ENCODE assay signal across 18 cellular contexts in the genomic region with DNA sequence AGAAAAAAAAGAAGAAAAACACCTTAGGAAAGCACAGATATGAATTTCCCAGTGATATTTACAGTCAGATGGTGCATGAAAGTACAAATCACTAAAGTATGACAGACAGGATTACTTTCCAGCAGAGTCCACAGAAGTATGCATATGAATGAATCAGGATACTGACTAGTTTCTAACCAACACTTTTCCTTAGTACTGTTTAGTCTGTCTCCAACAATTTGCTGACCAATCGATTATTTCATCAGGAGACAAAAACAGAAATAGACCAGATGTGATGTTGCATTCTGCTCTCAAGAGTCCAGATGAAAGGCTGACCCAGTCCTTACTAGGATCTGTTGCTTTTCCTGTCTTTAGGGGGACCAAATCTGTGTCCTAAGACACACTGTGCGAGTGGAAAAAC. TPM values are rescaled to one million over a fixed set of nuclear protein-coding genes. Genes with fewer than 3 reads are reported as not detected.
DNase-seq lines count a peak whose midpoint lies in the region; TF ChIP-seq lines count a peak whose summit lies in the region.
"Had no signal": no experiment of that assay in that cellular context is flagged by ENCODE, and none has a peak within 500 bp of the region (broad histone marks: within the 10 kb centered on the region; RNA-seq: fewer than 3 reads in every experiment).

No MANE protein-coding gene starts in this region.

- no peak for TF ChIP-seq EP300 in esophagus muscularis mucosa (IDR thresholded peaks at IDR 0.05)

- no peak overlapping the region for H2AK5ac ChIP-seq in mesenchymal stem cell (ENCODE audit: low read length, severe bottlenecking)

- no peak overlapping the region for H4K91ac ChIP-seq in mesenchymal stem cell (ENCODE audit: low read length)

- H3K9ac ChIP-seq in mesenchymal stem cell (ENCODE audit: low read length), result no peak overlapping the region

- no peak overlapping the region for H2AFZ ChIP-seq in mesenchymal stem cell (ENCODE audit: low read depth, low read length)

- no peaks in the 10 kb centered on the region for H3K79me1 ChIP-seq in mesenchymal stem cell (replicated peaks; ENCODE audit: low read length, poor library complexity, severe bottlenecking)

- peaks cover 0 to 61% (median 19%) of the 10 kb centered on the region in 4 donors for H3K36me3 ChIP-seq in esophagus muscularis mucosa
- H3K36me3 ChIP-seq in mesenchymal stem cell (ENCODE audit: control insufficient read depth in 1 of 2, insufficient read depth in 2 of 2, low read depth in 1 of 2, low read length in 2 of 2), result peaks cover 5 to 73% of the 10 kb centered on the region in 2 experiments

- H3K4ac ChIP-seq in mesenchymal stem cell (ENCODE audit: low read depth in 1 of 2, low read length in 2 of 2), result no peak overlapping the region

- H3K9me3 ChIP-seq in esophagus muscularis mucosa (no peaks in the 10 kb centered on the region), mesenchymal stem cell (ENCODE audit: control insufficient read depth, low read length) (no peaks in the 10 kb centered on the region)

- H3K4me3 ChIP-seq in esophagus muscularis mucosa (no peak overlapping the region), mesenchymal stem cell (ENCODE audit: insufficient read depth in 1 of 2, low read depth in 1 of 2, low read length in 2 of 2) (no peak overlapping the region)

- H4K8ac ChIP-seq in mesenchymal stem cell (ENCODE audit: low read length), result no peak overlapping the region

- no peak for TF ChIP-seq POLR2A in esophagus muscularis mucosa (IDR thresholded peaks at IDR 0.05; ENCODE audit: low read depth)

- H2BK120ac ChIP-seq in mesenchymal stem cell (ENCODE audit: low read depth, low read length), result no peak overlapping the region

- peak; percentile 7 for DNase-seq in EH (ENCODE audit: low read depth)
- DNase-seq in amniotic epithelial cell (ENCODE audit: low read depth), result peak; percentile 30
- no peak for DNase-seq in esophagus muscularis mucosa (ENCODE audit: extremely low spot score)
- peak; percentile 9 for DNase-seq in mesenchymal stem cell
- no peak for DNase-seq in GM13977 (ENCODE audit: low spot score)
- DNase-seq in DMS53 treated with DMSO at 0.1 percent for 48 hours (lab: John Stamatoyannopoulos, UW; ENCODE audit: unreplicated experiment), result no peak
- DNase-seq in AG20443 (ENCODE audit: low spot score), result no peak
- no peak for DNase-seq in NCI-H510A (lab: John Stamatoyannopoulos, UW)
- DNase-seq: Calu3; CD4-positive, alpha-beta T cell; DND-41; GF-D8; H9; NCI-H187; NCI-H446; NCI-H748 treated with DMSO at 0.1 percent for 48 hours; RPMI8226; SIG-M5 had no signal

- in situ Hi-C loops in GM13977 (cut with MboI; ENCODE audit: low pct_unique_long_range_greater_than_20kb, low sequenced_read_pairs, unreplicated experiment), result no loop called here

- TF ChIP-seq CTCF in esophagus muscularis mucosa (IDR thresholded peaks at IDR 0.05) (no peak), GM13977 (IDR thresholded peaks at IDR 0.05; ENCODE audit: extremely low read depth, insufficient read depth, missing control alignments) (no peak)

- H2BK15ac ChIP-seq in mesenchymal stem cell (ENCODE audit: low read depth, poor library complexity, severe bottlenecking), result no peak overlapping the region

- H3K4me1 ChIP-seq in esophagus muscularis mucosa (peaks cover 0 to 53% (median 34%) of the 10 kb centered on the region in 4 donors), mesenchymal stem cell (ENCODE audit: control insufficient read depth, insufficient read depth, low read depth, low read length) (peaks cover 2% of the 10 kb centered on the region)

- intact Hi-C loops in esophagus muscularis mucosa (cut with DNase I), result no loop called here

- H3K23ac ChIP-seq in mesenchymal stem cell (ENCODE audit: low read length in 2 of 2), result no peak overlapping the region

- H2BK5ac ChIP-seq in mesenchymal stem cell (ENCODE audit: low read depth, low read length, poor library complexity, severe bottlenecking), result no peak overlapping the region

- H3K27me3 ChIP-seq in esophagus muscularis mucosa (no peaks in the 10 kb centered on the region), mesenchymal stem cell (ENCODE audit: control insufficient read depth in 1 of 2, insufficient read depth in 1 of 2, low read length in 2 of 2) (no peaks in the 10 kb centered on the region)

- no peak overlapping the region for H3K14ac ChIP-seq in mesenchymal stem cell (ENCODE audit: low read length in 2 of 2)

- no peak overlapping the region for H3K18ac ChIP-seq in mesenchymal stem cell (ENCODE audit: low read depth in 1 of 2, low read length in 2 of 2)

- no peak overlapping the region for H3K4me2 ChIP-seq in mesenchymal stem cell (ENCODE audit: low read length, poor library complexity, severe bottlenecking)

- H2BK12ac ChIP-seq in mesenchymal stem cell (ENCODE audit: low read length in 2 of 2), result no peak overlapping the region

- WGBS in esophagus muscularis mucosa, result 62% methylated on average over 2 of the region's 2 CpGs
- 95% methylated on average over 2 of the region's 2 CpGs for WGBS in mesenchymal stem cell

- peak overlapping the region in 3 of 4 donors; percentile 20 to 56 (median 23) for H3K27ac ChIP-seq in esophagus muscularis mucosa (replicated peaks in 1 of 4)
- H3K27ac ChIP-seq in mesenchymal stem cell (ENCODE audit: low read length, poor library complexity, severe bottlenecking), result no peak overlapping the region

RNA-seq across cellular contexts. Expression of gene SLC35B4, which starts 14.6 kb away (rescaled TPM):
- 1 to 10 TPM; 6.6 to 8.6 (median 7.9) TPM for total RNA-seq in esophagus muscularis mucosa
- polyA plus RNA-seq in mesenchymal stem cell (2013, experiment 1 of 2), result 20.3 TPM
- 20.1 TPM for polyA plus RNA-seq in mesenchymal stem cell (2013, experiment 2 of 2)

Comparison
In these comparisons a context has a peak if more than half of its experiments do, and no peak if none do; other contexts are left out.
1. DNase-seq: peak in EH (single experiment), amniotic epithelial cell (single experiment) and mesenchymal stem cell (single experiment); none in esophagus muscularis mucosa (single experiment), GM13977 (single experiment), DMS53 treated with DMSO at 0.1 percent for 48 hours (single experiment), AG20443 (single experiment) and NCI-H510A (single experiment).